ENCODE assay signal across 11 cellular contexts in the genomic region with DNA sequence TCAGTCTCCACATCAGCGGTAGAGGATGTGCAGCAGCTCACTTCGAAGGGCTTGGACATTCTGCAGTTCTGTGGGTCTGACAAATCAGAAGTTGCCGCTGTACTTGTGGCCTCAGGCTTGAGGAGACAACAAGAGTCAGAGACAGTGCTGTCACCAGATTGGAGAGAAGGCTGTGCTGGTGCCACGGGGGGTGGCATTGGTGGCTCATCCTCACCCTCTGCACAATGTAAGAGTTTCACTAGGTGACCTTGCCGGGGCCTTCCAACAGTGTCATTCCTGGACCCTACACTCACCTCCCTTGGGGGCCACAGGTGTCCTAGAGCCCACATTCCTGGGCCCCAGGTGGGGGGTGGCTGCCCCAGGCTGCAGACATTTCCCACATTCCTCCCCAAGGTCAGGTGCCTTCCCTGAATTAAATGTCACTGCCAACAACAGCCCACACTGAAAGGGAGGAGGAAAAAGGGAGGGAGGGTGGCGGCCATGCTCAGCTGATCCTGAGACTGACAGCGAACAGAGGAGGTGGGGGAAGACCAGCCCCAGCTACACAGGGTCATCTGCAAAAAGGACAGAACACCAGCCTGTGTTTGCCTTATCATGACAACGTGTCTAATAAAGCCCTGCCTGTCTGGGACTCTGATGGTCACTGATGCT. TPM values are rescaled to one million over a fixed set of nuclear protein-coding genes. Genes with fewer than 3 reads are reported as not detected.
DNase-seq lines count a peak whose midpoint lies in the region; ATAC-seq and TF ChIP-seq lines count a peak whose summit lies in the region.
"Had no signal": no experiment of that assay in that cellular context is flagged by ENCODE, and none has a peak within 500 bp of the region (broad histone marks: within the 10 kb centered on the region; RNA-seq: fewer than 3 reads in every experiment).

No MANE protein-coding gene starts in this region.

- H3K4me1 ChIP-seq in CD8-positive, alpha-beta T cell (ENCODE audit: insufficient read depth, low read length) = peaks cover 51% of the 10 kb centered on the region
- H3K4me1 ChIP-seq in GM23338 (ENCODE audit: insufficient read depth) = peaks cover 14% of the 10 kb centered on the region; the same call in 1 of the 2 replicates
- peaks cover 0 to 12% of the 10 kb centered on the region in 2 donors for H3K4me1 ChIP-seq in adrenal gland (replicated peaks in 1 of 2)
- peaks cover 37% of the 10 kb centered on the region for H3K4me1 ChIP-seq in mesenchymal stem cell (ENCODE audit: control insufficient read depth, insufficient read depth, low read depth, low read length)

- CTCF ChIA-PET in CD8-positive, alpha-beta T cell (lab: Charles Lee) = interaction anchor here (0.6 to 32.2 kb wide), 31 partner anchors 9 to 286 kb away, joined by 3 to 1393 read pairs (median 6); partner anchors contain the start of genes KLHDC8A, NUAK2 and TMCC2

- peak overlapping the region; percentile 61 for H3K4me3 Mint-ChIP-seq in CD8-positive, alpha-beta T cell
- H3K4me3 Mint-ChIP-seq in GM23338 = no peak overlapping the region
- H3K4me3 Mint-ChIP-seq: activated CD4-positive, alpha-beta memory T cell treated with anti-CD3 and anti-CD28 coated beads, Interleukin-2, amount 10 ng/mL, durations not matched to agents 7 days and 5 days; HFFc6; neural progenitor cell had no signal

- no peaks in the 10 kb centered on the region for H3K79me1 ChIP-seq in mesenchymal stem cell (replicated peaks; ENCODE audit: low read length, poor library complexity, severe bottlenecking)

- no peaks in the 10 kb centered on the region for H3K9me3 ChIP-seq in CD8-positive, alpha-beta T cell (ENCODE audit: low read length)
- H3K9me3 ChIP-seq in adrenal gland (replicated peaks in 1 of 3) = no peaks in the 10 kb centered on the region
- no peaks in the 10 kb centered on the region for H3K9me3 ChIP-seq in mesenchymal stem cell (ENCODE audit: control insufficient read depth, low read length)

- no peak overlapping the region for H3K23ac ChIP-seq in mesenchymal stem cell (ENCODE audit: low read length in 2 of 2)

- no peak for DNase-seq in CD8-positive, alpha-beta T cell
- DNase-seq in GM23338 (ENCODE audit: low spot score) = peak; percentile 79
- DNase-seq in adrenal gland = peak in 6 of 7 donors; percentile 64 to 81 (median 76)
- DNase-seq in mesenchymal stem cell = no peak
- DNase-seq in inferior parietal cortex (ENCODE audit: extremely low spot score) = no peak
- DNase-seq in G401 (ENCODE audit: low spot score) = no peak
- DNase-seq in NCI-H2196 (lab: John Stamatoyannopoulos, UW; ENCODE audit: unreplicated experiment) = no peak

- H3K27me3 Mint-ChIP-seq in CD8-positive, alpha-beta T cell (ENCODE audit: low read depth) = no peaks in the 10 kb centered on the region
- peaks cover 11% of the 10 kb centered on the region for H3K27me3 Mint-ChIP-seq in GM23338 (ENCODE audit: insufficient read depth, low read depth, poor library complexity)

- 47 to 52% (median 49%) methylated on average over 5 to 8 of the region's 8 CpGs for WGBS in adrenal gland, 4 donors
- WGBS in mesenchymal stem cell = 79% methylated on average over 8 of the region's 8 CpGs

- H3K4me3 ChIP-seq in CD8-positive, alpha-beta T cell (ENCODE audit: low read depth, low read length) = peak overlapping the region; percentile 44
- H3K4me3 ChIP-seq in GM23338 = no peak overlapping the region
- H3K4me3 ChIP-seq in adrenal gland = no peak overlapping the region
- H3K4me3 ChIP-seq in mesenchymal stem cell (ENCODE audit: insufficient read depth in 1 of 2, low read depth in 1 of 2, low read length in 2 of 2) = no peak overlapping the region
- H3K4me3 ChIP-seq: neural progenitor cell had no signal

- in situ Hi-C loops in G401 (cut with HindIII; ENCODE audit: low sequenced_read_pairs) = no loop called here

- peak overlapping the region in 1 of 2 experiments; percentile 33 for H2BK12ac ChIP-seq in mesenchymal stem cell (ENCODE audit: low read length in 2 of 2)

- H3K79me2 ChIP-seq in GM23338 (replicated peaks; ENCODE audit: insufficient read depth) = no peaks in the 10 kb centered on the region

- ATAC-seq in CD8-positive, alpha-beta T cell = peak; percentile 9
- ATAC-seq in GM23338 = peak; percentile 42
- ATAC-seq in HG03139 (IDR thresholded peaks at IDR 0.05; ENCODE audit: unreplicated experiment) = no peak

- H3K4ac ChIP-seq in mesenchymal stem cell (ENCODE audit: low read depth in 1 of 2, low read length in 2 of 2) = no peak overlapping the region

- H2AK5ac ChIP-seq in mesenchymal stem cell (ENCODE audit: low read length, severe bottlenecking) = peak overlapping the region; percentile 16

- TF ChIP-seq POLR2A in adrenal gland (IDR thresholded peaks at IDR 0.05) = no peak

- peaks cover 20% of the 10 kb centered on the region for H3K36me3 Mint-ChIP-seq in CD8-positive, alpha-beta T cell
- peaks cover 7% of the 10 kb centered on the region; the same call in 2 of the 3 replicates for H3K36me3 Mint-ChIP-seq in GM23338 (ENCODE audit: low read depth)

- no peaks in the 10 kb centered on the region for H3K27me3 ChIP-seq in CD8-positive, alpha-beta T cell (ENCODE audit: insufficient read depth, low read length)
- no peaks in the 10 kb centered on the region for H3K27me3 ChIP-seq in GM23338 (ENCODE audit: insufficient read depth)
- no peaks in the 10 kb centered on the region for H3K27me3 ChIP-seq in adrenal gland
- peaks cover 0 to 3% of the 10 kb centered on the region in 2 experiments for H3K27me3 ChIP-seq in mesenchymal stem cell (ENCODE audit: control insufficient read depth in 1 of 2, insufficient read depth in 1 of 2, low read length in 2 of 2)
- H3K27me3 ChIP-seq: neural progenitor cell had no signal

- H2AFZ ChIP-seq in GM23338 (no peak overlapping the region), mesenchymal stem cell (ENCODE audit: low read depth, low read length) (no peak overlapping the region)
- H2AFZ ChIP-seq: neural progenitor cell had no signal

- no peak overlapping the region for H4K8ac ChIP-seq in mesenchymal stem cell (ENCODE audit: low read length)

- peak overlapping the region; percentile 83 for H3K27ac Mint-ChIP-seq in CD8-positive, alpha-beta T cell
- H3K27ac Mint-ChIP-seq in GM23338 = peak overlapping the region; percentile 11; the same call in 1 of the 2 replicates
- H3K27ac Mint-ChIP-seq: activated CD4-positive, alpha-beta memory T cell treated with anti-CD3 and anti-CD28 coated beads, Interleukin-2, amount 10 ng/mL, durations not matched to agents 7 days and 5 days; HFFc6 had no signal

- peaks cover 46% of the 10 kb centered on the region for H3K4me1 Mint-ChIP-seq in CD8-positive, alpha-beta T cell (ENCODE audit: low read depth)
- peaks cover 23% of the 10 kb centered on the region for H3K4me1 Mint-ChIP-seq in GM23338

- H3K4me2 ChIP-seq in GM23338 = peak overlapping the region; percentile 21; the same call in 1 of the 2 replicates
- H3K4me2 ChIP-seq in mesenchymal stem cell (ENCODE audit: low read length, poor library complexity, severe bottlenecking) = no peak overlapping the region
- H3K4me2 ChIP-seq: neural progenitor cell had no signal

- no peaks in the 10 kb centered on the region for H3K9me2 ChIP-seq in GM23338 (ENCODE audit: insufficient read depth)

- H2BK5ac ChIP-seq in mesenchymal stem cell (ENCODE audit: low read depth, low read length, poor library complexity, severe bottlenecking) = no peak overlapping the region

- no peak overlapping the region for H3K14ac ChIP-seq in mesenchymal stem cell (ENCODE audit: low read length in 2 of 2)

- intact Hi-C loops in CD8-positive, alpha-beta T cell (cut with DNase I, micrococcal nuclease) = loop anchor here in 1 of 2 experiments (5.0 kb wide), 1 partner anchor 47 kb away; the partner anchor contains the start of gene TMCC2
- intact Hi-C loops in adrenal gland (cut with DNase I) = loop anchor here (2.0 to 10.0 kb wide), 3 partner anchors 49 to 221 kb away; no protein-coding TSS in a partner anchor

- H3K9me3 Mint-ChIP-seq in CD8-positive, alpha-beta T cell = no peaks in the 10 kb centered on the region
- no peaks in the 10 kb centered on the region for H3K9me3 Mint-ChIP-seq in GM23338
- H3K9me3 Mint-ChIP-seq: activated CD4-positive, alpha-beta memory T cell treated with anti-CD3 and anti-CD28 coated beads, Interleukin-2, amount 10 ng/mL, durations not matched to agents 7 days and 5 days; HFFc6; neural progenitor cell had no signal

- no peaks in the 10 kb centered on the region for H3K36me3 ChIP-seq in CD8-positive, alpha-beta T cell (ENCODE audit: insufficient read depth, low read length)
- H3K36me3 ChIP-seq in GM23338 (ENCODE audit: insufficient read depth) (no peaks in the 10 kb centered on the region), adrenal gland (replicated peaks in 1 of 2) (peaks cover 0 to 9% of the 10 kb centered on the region in 2 donors), mesenchymal stem cell (ENCODE audit: control insufficient read depth in 1 of 2, insufficient read depth in 2 of 2, low read depth in 1 of 2, low read length in 2 of 2) (peaks cover 5 to 18% of the 10 kb centered on the region in 2 experiments)
- H3K36me3 ChIP-seq: neural progenitor cell had no signal

- H3K18ac ChIP-seq in mesenchymal stem cell (ENCODE audit: low read depth in 1 of 2, low read length in 2 of 2) = peak overlapping the region in 1 of 2 experiments; percentile 21

- POLR2A ChIA-PET in CD8-positive, alpha-beta T cell (lab: Charles Lee) = interaction anchor here (1.1 to 7.1 kb wide), 6 partner anchors 13 to 358 kb away, joined by 4 to 160 read pairs (median 6); partner anchors contain the start of genes ELK4 and NUAK2

- no peak for TF ChIP-seq CTCF in CD8-positive, alpha-beta T cell (IDR thresholded peaks at IDR 0.05)
- TF ChIP-seq CTCF in GM23338 (conservative IDR thresholded peaks at IDR 0.05; ENCODE audit: low read depth in 2 of 2) (no peak), adrenal gland (IDR thresholded peaks at IDR 0.05) (no peak)

- no peak overlapping the region for H2BK120ac ChIP-seq in mesenchymal stem cell (ENCODE audit: low read depth, low read length)

- no peak overlapping the region for H3K9ac ChIP-seq in mesenchymal stem cell (ENCODE audit: low read length)
- H3K9ac ChIP-seq: neural progenitor cell had no signal

- H3K27ac ChIP-seq in CD8-positive, alpha-beta T cell (ENCODE audit: low read depth, low read length) = no peak overlapping the region
- peak overlapping the region; percentile 83 for H3K27ac ChIP-seq in GM23338 (ENCODE audit: low read depth)
- H3K27ac ChIP-seq in adrenal gland = peak overlapping the region in 4 of 5 donors; percentile 24 to 76 (median 50)
- H3K27ac ChIP-seq in mesenchymal stem cell (ENCODE audit: low read length, poor library complexity, severe bottlenecking) = peak overlapping the region; percentile 46

- H3F3A ChIP-seq in GM23338 (replicated peaks; ENCODE audit: low read depth) = peaks cover 6% of the 10 kb centered on the region; the same call in 1 of the 2 replicates

- H4K91ac ChIP-seq in mesenchymal stem cell (ENCODE audit: low read length) = no peak overlapping the region

- H2BK15ac ChIP-seq in mesenchymal stem cell (ENCODE audit: low read depth, poor library complexity, severe bottlenecking) = no peak overlapping the region

- H4K20me1 ChIP-seq in GM23338 (replicated peaks; ENCODE audit: insufficient read depth) = no peaks in the 10 kb centered on the region

RNA-seq across cellular contexts. Expression of gene TMCC2, which starts 46.4 kb away (rescaled TPM):
- 1 to 10 TPM; 1.5 to 2.0 TPM for total RNA-seq in CD8-positive, alpha-beta T cell
- total RNA-seq in GM23338 (2014; rRNA removed; shearing (Covaris generic)) = 9.9 and 11.8 TPM in 2 replicates
- polyA plus RNA-seq in GM23338 (2016; fragmentation: Nextera tagmentation; extraction: Ambion mirVana) = 2.6 and 3.1 TPM in 2 replicates
- 10 to 100 TPM in 3 of 8 donors, 1 to 10 TPM in 5; 2.3 to 33.2 (median 8.4) TPM for total RNA-seq in adrenal gland
- 10 to 100 TPM in 1 of 3 donors, 1 to 10 TPM in 2; 3.3 to 11.2 (median 3.3) TPM for polyA plus RNA-seq in adrenal gland
- polyA plus RNA-seq in mesenchymal stem cell (2013, experiment 1 of 2) = 1.8 TPM
- 1.8 TPM for polyA plus RNA-seq in mesenchymal stem cell (2013, experiment 2 of 2)
- 5.4 and 6.2 TPM in 2 replicates for total RNA-seq in G401 (2014; rRNA removed; shearing (Covaris generic))

RNA-seq across cellular contexts. Expression of gene NUAK2, which starts 47.4 kb away (rescaled TPM):
- 10 to 100 TPM; 17.1 to 18.3 TPM for total RNA-seq in CD8-positive, alpha-beta T cell
- total RNA-seq in GM23338 (2014; rRNA removed; shearing (Covaris generic)) = 10.4 and 15.3 TPM in 2 replicates
- polyA plus RNA-seq in GM23338 (2016; fragmentation: Nextera tagmentation; extraction: Ambion mirVana) (7.7 and 7.8 TPM in 2 replicates), adrenal gland (1 to 10 TPM in 2 of 3 donors, under 1 TPM in 1; 0.95 to 1.9 (median 1.8) TPM)
- total RNA-seq in adrenal gland = 1 to 10 TPM; 1.7 to 9.9 (median 7.2) TPM
- polyA plus RNA-seq in mesenchymal stem cell (2013, experiment 1 of 2) = 2.9 TPM
- polyA plus RNA-seq in mesenchymal stem cell (2013, experiment 2 of 2) = 2.9 TPM
- total RNA-seq in G401 (2014; rRNA removed; shearing (Covaris generic)) = 6.3 and 8.3 TPM in 2 replicates

Comparison
In these comparisons a context has a peak if more than half of its experiments do, and no peak if none do; other contexts are left out.
1. DNase-seq: peak in GM23338 (single experiment) and adrenal gland (6 of 7); none in CD8-positive, alpha-beta T cell (0 of 7), mesenchymal stem cell (single experiment), inferior parietal cortex (single experiment), G401 (single experiment) and NCI-H2196 (single experiment).